25 cellular contexts compared by ENCODE assay signal in genomic region chr1:154913242-154913641, GRCh38. TPM values are rescaled to one million over a fixed set of nuclear protein-coding genes. Genes with fewer than 3 reads are reported as not detected.
A peak's percentile ranks its signal among the peaks of the same experiment; 100 is the strongest.
DNase-seq lines count a peak whose midpoint lies in the region; ATAC-seq, FAIRE-seq and TF ChIP-seq lines count a peak whose summit lies in the region.
"Had no signal": no experiment of that assay in that cellular context is flagged by ENCODE, and none has a peak within 500 bp of the region (broad histone marks: within the 10 kb centered on the region; RNA-seq: fewer than 3 reads in every experiment).

No MANE protein-coding gene starts in this region.

- FAIRE-seq in K562 (lab: Jason Lieb, UNC), result no peak
- no peak for FAIRE-seq in frontal cortex (lab: Jason Lieb, UNC)
- FAIRE-seq: A204.1, GM12891, RCC 7860 had no signal

- no peak for DNase-seq in cardiac muscle cell (ENCODE audit: low read depth in 1 of 2, low spot score in 1 of 2)
- no peak for DNase-seq in Right ventricle myocardium superior
- DNase-seq in DMS53 treated with DMSO at 0.1 percent for 48 hours (lab: John Stamatoyannopoulos, UW; ENCODE audit: unreplicated experiment), result peak; percentile 22
- peak; percentile 73 for DNase-seq in NCI-H2081 treated with DMSO at 0.1 percent for 48 hours (lab: John Stamatoyannopoulos, UW)
- DNase-seq in K562 (ENCODE audit: extremely low read depth in 1 of 4, low spot score in 3 of 4), result no peak
- DNase-seq in G401 (ENCODE audit: low spot score), result no peak
- no peak for DNase-seq in frontal cortex (ENCODE audit: low spot score in 2 of 2)
- DNase-seq: AML-193; CD4-positive, alpha-beta T cell; DMS79; EL; GF-D8; NCI-H1048; NCI-H1417; NCI-H187; NCI-H226; NCI-H524; T-helper 17 cell had no signal

- no peaks in the 10 kb centered on the region for H4K20me1 ChIP-seq in K562 (replicated peaks; ENCODE audit: control insufficient read depth, insufficient read depth, low read length)
- H4K20me1 ChIP-seq: BLaER1 treated with 17β-estradiol and CSF1 and Interleukin-3, amounts not matched to agents 10 nM and 100 nM had no signal

- H3K4me3 ChIP-seq in cardiac muscle cell (no peak overlapping the region), K562 (no peak overlapping the region)
- H3K4me3 ChIP-seq: BLaER1 treated with 17β-estradiol and CSF1 and Interleukin-3, amounts not matched to agents 10 nM and 100 nM had no signal

- H3K27me3 ChIP-seq in cardiac muscle cell (no peaks in the 10 kb centered on the region), K562 (ENCODE audit: control insufficient read depth in 2 of 2, insufficient read depth in 2 of 2, low read length in 2 of 2) (no peaks in the 10 kb centered on the region; a peak in 2 of 5 replicates)
- H3K27me3 ChIP-seq: BLaER1 treated with 17β-estradiol and CSF1 and Interleukin-3, amounts not matched to agents 10 nM and 100 nM had no signal

- H3K79me2 ChIP-seq in K562 (ENCODE audit: control insufficient read depth, insufficient read depth, low read length), result no peaks in the 10 kb centered on the region

- TF ChIP-seq EP300 in K562 (IDR thresholded peaks at IDR 0.05; ENCODE audit: low read length), result no peak

- no peaks in the 10 kb centered on the region for H3K9me3 ChIP-seq in cardiac muscle cell (ENCODE audit: low read depth)
- peaks cover 4% of the 10 kb centered on the region for H3K9me3 ChIP-seq in K562 (replicated peaks; ENCODE audit: control insufficient read depth, insufficient read depth, low read depth, low read length)

- ATAC-seq in Right ventricle myocardium superior (ENCODE audit: poor library complexity) (no peak), K562 (no peak), GM19397 (IDR thresholded peaks at IDR 0.05; ENCODE audit: unreplicated experiment) (no peak)
- ATAC-seq: HCT116, SK-N-SH treated with all-trans-retinoic acid at 6 μM for 48 hours, T-helper 17 cell had no signal

- H3K36me3 ChIP-seq in cardiac muscle cell (no peaks in the 10 kb centered on the region), K562 (ENCODE audit: control insufficient read depth, insufficient read depth, low read length) (no peaks in the 10 kb centered on the region)

- intact Hi-C loops in Right ventricle myocardium superior (cut with DNase I) (no loop called here), K562 (cut with micrococcal nuclease) (no loop called here)

- H3K27ac ChIP-seq in cardiac muscle cell (peak overlapping the region; percentile 45), K562 (ENCODE audit: extremely low read depth, low read depth, low read length) (no peak overlapping the region)
- H3K27ac ChIP-seq: BLaER1 treated with 17β-estradiol and CSF1 and Interleukin-3, amounts not matched to agents 10 nM and 100 nM had no signal

- no peak overlapping the region for H3K4me2 ChIP-seq in K562 (ENCODE audit: insufficient read depth, low read length)
- H3K4me2 ChIP-seq: BLaER1 treated with 17β-estradiol and CSF1 and Interleukin-3, amounts not matched to agents 10 nM and 100 nM had no signal

- TF ChIP-seq POLR2A in K562 (conservative IDR thresholded peaks at IDR 0.05), result no peak

- H3K9me1 ChIP-seq in K562 (ENCODE audit: control insufficient read depth, insufficient read depth, low read length), result no peaks in the 10 kb centered on the region

- TF ChIP-seq CTCF in cardiac muscle cell (IDR thresholded peaks at IDR 0.05; ENCODE audit: low read depth, low read length), result no peak
- no peak for TF ChIP-seq CTCF in K562 (IDR thresholded peaks at IDR 0.05 in 2 of 3, conservative IDR thresholded peaks at IDR 0.05 in 1 of 3; ENCODE audit: insufficient read depth in 2 of 3, low read depth in 1 of 3, low read length in 3 of 3)

- no TSS peak for BruUV-seq in K562 (replicated peaks; lab: Mats Ljungman, UMichigan)

- TF ChIP-seq RAD21 in K562 (CRISPR knock-in tag; conservative IDR thresholded peaks at IDR 0.05 in 1 of 2, IDR thresholded peaks at IDR 0.05 in 1 of 2), result no peak

- CTCF ChIA-PET in K562 (lab: Yijun Ruan, JAX; ENCODE audit: low intra/inter-chr PET ratio), result interaction anchor here (0.6 to 0.7 kb wide), 2 partner anchors 43 to 463 kb away, joined by 3 read pairs; partner anchors contain the start of gene PBXIP1

- H2AFZ ChIP-seq in K562 (ENCODE audit: low read depth, low read length), result no peak overlapping the region

- WGBS in K562 (ENCODE audit: insufficient coverage, low coverage, missing lambda C conversion rate), result 15% methylated on average over 2 of the region's 2 CpGs

- in situ Hi-C loops in K562 (cut with MboI) (no loop called here), G401 (cut with HindIII; ENCODE audit: low sequenced_read_pairs) (no loop called here)

- POLR2A ChIA-PET in K562 (lab: Yijun Ruan, JAX), result interaction anchor here (0.7 to 1.6 kb wide), 2 partner anchors 14 to 32 kb away, joined by 3 to 4 read pairs; no protein-coding TSS in a partner anchor

- no peak overlapping the region for H3K9ac ChIP-seq in K562 (ENCODE audit: insufficient read depth in 1 of 2, low read depth in 2 of 2, low read length in 2 of 2)
- H3K9ac ChIP-seq: BLaER1 treated with 17β-estradiol and CSF1 and Interleukin-3, amounts not matched to agents 10 nM and 100 nM had no signal

- peaks cover 16% of the 10 kb centered on the region for H3K4me1 ChIP-seq in cardiac muscle cell (ENCODE audit: low read depth)
- H3K4me1 ChIP-seq in K562 (replicated peaks in 1 of 2; ENCODE audit: control insufficient read depth in 2 of 2, insufficient read depth in 2 of 2, low read length in 2 of 2), result no peaks in the 10 kb centered on the region; a peak in 2 of 5 replicates
- H3K4me1 ChIP-seq: BLaER1 treated with 17β-estradiol and CSF1 and Interleukin-3, amounts not matched to agents 10 nM and 100 nM had no signal

RNA-seq across cellular contexts. Expression of gene PMVK, which starts 23.3 kb away (rescaled TPM):
- 20.1 and 23.8 TPM in 2 replicates for total RNA-seq in cardiac muscle cell
- polyA plus RNA-seq in cardiac muscle cell, result 94.4 and 95.4 TPM in 2 replicates
- total RNA-seq in Right ventricle myocardium superior, result 65.7 TPM
- total RNA-seq in K562 (2011; cell fraction: chromatin; rRNA removed; ENCODE audit: low replicate concordance), result 0.67 and 3.0 TPM in 2 replicates
- 3.2 and 5.5 TPM in 2 replicates for total RNA-seq in K562 (2011; cell fraction: nucleolus; rRNA removed)
- total RNA-seq in K562 (2011; cell fraction: nucleoplasm; rRNA removed), result 2.6 and 3.1 TPM in 2 replicates
- total RNA-seq in K562 (2014; rRNA removed), result 6.3 and 6.5 TPM in 2 replicates
- 4.7 and 6.0 TPM in 2 replicates for total RNA-seq in K562 (2014; rRNA removed; fragmentation: Illumina TruSeq; extraction: Trizol)
- total RNA-seq in K562 (2015; rRNA removed; fragmentation: Illumina TruSeq; extraction: Trizol), result 9.4 and 9.9 TPM in 2 replicates
- 11.8 and 14.1 TPM in 2 replicates for total RNA-seq in K562 (2021)
- 9.5 and 11.4 TPM in 2 replicates for polyA plus RNA-seq in K562 (2011; rRNA removed)
- polyA plus RNA-seq in K562 (2011; cell fraction: cytosol; rRNA removed), result 10.1 and 13.2 TPM in 2 replicates
- polyA plus RNA-seq in K562 (2011; cell fraction: nucleus; rRNA removed), result 3.5 and 5.5 TPM in 2 replicates
- polyA plus RNA-seq in K562 (2012), result 23.3 and 24.8 TPM in 2 replicates
- polyA plus RNA-seq in K562 (2014; fragmentation: Illumina TruSeq; extraction: Trizol), result 6.3 and 9.6 TPM in 2 replicates
- polyA plus RNA-seq in K562 (2014; fragmentation: Nextera tagmentation; extraction: Ambion mirVana), result 1 to 10 TPM; 1.1 to 3.8 TPM
- polyA plus RNA-seq in K562 (2014; rRNA removed), result 15.3 and 16.4 TPM in 2 replicates
- polyA minus RNA-seq in K562 (2011; rRNA and poly(A)+ RNA removed), result 3.7 and 5.3 TPM in 2 replicates
- polyA minus RNA-seq in K562 (2011; cell fraction: cytosol; rRNA and poly(A)+ RNA removed), result 5.9 and 6.6 TPM in 2 replicates
- polyA minus RNA-seq in K562 (2011; cell fraction: nucleus; rRNA and poly(A)+ RNA removed), result 1.5 and 1.7 TPM in 2 replicates
- total RNA-seq in G401 (2014; rRNA removed; shearing (Covaris generic)), result 66.5 and 70.3 TPM in 2 replicates
- 10.2 TPM for total RNA-seq in frontal cortex

RNA-seq across cellular contexts. Expression of gene PBXIP1, which starts 42.7 kb away (rescaled TPM):
- 155 and 161 TPM in 2 replicates for total RNA-seq in cardiac muscle cell
- polyA plus RNA-seq in cardiac muscle cell, result 93.7 and 108 TPM in 2 replicates
- total RNA-seq in Right ventricle myocardium superior, result 49.2 TPM
- 10.0 and 21.8 TPM in 2 replicates for total RNA-seq in K562 (2011; cell fraction: chromatin; rRNA removed; ENCODE audit: low replicate concordance)
- total RNA-seq in K562 (2011; cell fraction: nucleolus; rRNA removed), result 12.2 and 13.8 TPM in 2 replicates
- 14.2 and 19.3 TPM in 2 replicates for total RNA-seq in K562 (2011; cell fraction: nucleoplasm; rRNA removed)
- total RNA-seq in K562 (2014; rRNA removed), result 8.2 and 10.2 TPM in 2 replicates
- total RNA-seq in K562 (2014; rRNA removed; fragmentation: Illumina TruSeq; extraction: Trizol), result 2.7 and 3.0 TPM in 2 replicates
- 4.9 and 5.1 TPM in 2 replicates for total RNA-seq in K562 (2015; rRNA removed; fragmentation: Illumina TruSeq; extraction: Trizol)
- 6.3 and 8.3 TPM in 2 replicates for total RNA-seq in K562 (2021)
- 6.9 and 7.9 TPM in 2 replicates for polyA plus RNA-seq in K562 (2011; rRNA removed)
- 7.4 and 8.1 TPM in 2 replicates for polyA plus RNA-seq in K562 (2011; cell fraction: cytosol; rRNA removed)
- polyA plus RNA-seq in K562 (2011; cell fraction: nucleus; rRNA removed), result 14.0 and 19.5 TPM in 2 replicates
- polyA plus RNA-seq in K562 (2012), result 8.3 and 23.2 TPM in 2 replicates
- polyA plus RNA-seq in K562 (2014; fragmentation: Illumina TruSeq; extraction: Trizol), result 5.8 and 6.8 TPM in 2 replicates
- under 1 TPM; 0.13 to 0.22 TPM for polyA plus RNA-seq in K562 (2014; fragmentation: Nextera tagmentation; extraction: Ambion mirVana)
- 8.0 TPM in 2 replicates for polyA plus RNA-seq in K562 (2014; rRNA removed)
- 3.3 and 4.3 TPM in 2 replicates for polyA minus RNA-seq in K562 (2011; rRNA and poly(A)+ RNA removed)
- polyA minus RNA-seq in K562 (2011; cell fraction: cytosol; rRNA and poly(A)+ RNA removed), result 4.0 and 9.3 TPM in 2 replicates
- polyA minus RNA-seq in K562 (2011; cell fraction: nucleus; rRNA and poly(A)+ RNA removed), result 2.8 and 3.6 TPM in 2 replicates
- total RNA-seq in G401 (2014; rRNA removed; shearing (Covaris generic)), result 25.9 and 36.5 TPM in 2 replicates
- total RNA-seq in frontal cortex, result 15.1 TPM

RNA-seq across cellular contexts. Expression of gene KCNN3, which starts 43.2 kb away (rescaled TPM):
- total RNA-seq in cardiac muscle cell, result 0.81 and 1.5 TPM in 2 replicates
- 1.1 and 2.9 TPM in 2 replicates for polyA plus RNA-seq in cardiac muscle cell
- 3.4 TPM for total RNA-seq in Right ventricle myocardium superior
- total RNA-seq in K562 (2011; cell fraction: chromatin; rRNA removed; ENCODE audit: low replicate concordance), result 0.12 TPM in 1 of 2 replicates, not detected in the other
- total RNA-seq in K562 (2011; cell fraction: nucleolus; rRNA removed), result 0.17 TPM in 1 of 2 replicates, not detected in the other
- total RNA-seq in K562 (2011; cell fraction: nucleoplasm; rRNA removed), result not detected in 2 replicates
- 0.12 TPM in 1 of 2 replicates, not detected in the other for total RNA-seq in K562 (2014; rRNA removed)
- not detected in 2 replicates for total RNA-seq in K562 (2014; rRNA removed; fragmentation: Illumina TruSeq; extraction: Trizol)
- total RNA-seq in K562 (2015; rRNA removed; fragmentation: Illumina TruSeq; extraction: Trizol), result not detected in 2 replicates
- total RNA-seq in K562 (2021), result 0.02 and 0.04 TPM in 2 replicates
- polyA plus RNA-seq in K562 (2011; rRNA removed), result 0.03 TPM in 1 of 2 replicates, not detected in the other
- polyA plus RNA-seq in K562 (2011; cell fraction: cytosol; rRNA removed), result 0.01 and 0.07 TPM in 2 replicates
- 0.01 and 0.07 TPM in 2 replicates for polyA plus RNA-seq in K562 (2011; cell fraction: nucleus; rRNA removed)
- polyA plus RNA-seq in K562 (2012), result 0.03 and 0.14 TPM in 2 replicates
- polyA plus RNA-seq in K562 (2014; fragmentation: Illumina TruSeq; extraction: Trizol), result not detected in 2 replicates
- not detected for polyA plus RNA-seq in K562 (2014; fragmentation: Nextera tagmentation; extraction: Ambion mirVana)
- polyA plus RNA-seq in K562 (2014; rRNA removed), result 0.03 TPM in 1 of 2 replicates, not detected in the other
- 0.07 TPM in 1 of 2 replicates, not detected in the other for polyA minus RNA-seq in K562 (2011; rRNA and poly(A)+ RNA removed)
- not detected in 2 replicates for polyA minus RNA-seq in K562 (2011; cell fraction: cytosol; rRNA and poly(A)+ RNA removed)
- polyA minus RNA-seq in K562 (2011; cell fraction: nucleus; rRNA and poly(A)+ RNA removed), result not detected in 2 replicates
- total RNA-seq in G401 (2014; rRNA removed; shearing (Covaris generic)), result under 0.01 and 0.64 TPM in 2 replicates
- total RNA-seq in frontal cortex, result 2.4 TPM
- total RNA-seq: CD4-positive, alpha-beta T cell had no signal

RNA-seq across cellular contexts. Expression of gene PYGO2, which starts 48.3 kb away (rescaled TPM):
- total RNA-seq in cardiac muscle cell (45.6 and 48.0 TPM in 2 replicates), Right ventricle myocardium superior (13.2 TPM), K562 (2014; rRNA removed) (18.2 and 28.9 TPM in 2 replicates), K562 (2014; rRNA removed; fragmentation: Illumina TruSeq; extraction: Trizol) (15.2 and 15.8 TPM in 2 replicates), K562 (2015; rRNA removed; fragmentation: Illumina TruSeq; extraction: Trizol) (17.7 and 18.1 TPM in 2 replicates), K562 (2021) (36.2 and 36.7 TPM in 2 replicates), frontal cortex (9.4 TPM)
- polyA plus RNA-seq in cardiac muscle cell (45.3 and 49.2 TPM in 2 replicates), K562 (2011; rRNA removed) (23.5 and 28.3 TPM in 2 replicates), K562 (2014; fragmentation: Illumina TruSeq; extraction: Trizol) (32.5 and 34.3 TPM in 2 replicates), K562 (2014; fragmentation: Nextera tagmentation; extraction: Ambion mirVana) (1 to 10 TPM; 8.3 to 8.6 TPM), K562 (2014; rRNA removed) (24.6 and 28.1 TPM in 2 replicates)
- 24.1 and 50.9 TPM in 2 replicates for total RNA-seq in K562 (2011; cell fraction: chromatin; rRNA removed; ENCODE audit: low replicate concordance)
- total RNA-seq in K562 (2011; cell fraction: nucleolus; rRNA removed), result 40.4 and 41.1 TPM in 2 replicates
- 36.8 and 44.0 TPM in 2 replicates for total RNA-seq in K562 (2011; cell fraction: nucleoplasm; rRNA removed)
- 26.2 and 37.5 TPM in 2 replicates for polyA plus RNA-seq in K562 (2011; cell fraction: cytosol; rRNA removed)
- 43.0 and 57.2 TPM in 2 replicates for polyA plus RNA-seq in K562 (2011; cell fraction: nucleus; rRNA removed)
- 25.4 and 27.4 TPM in 2 replicates for polyA plus RNA-seq in K562 (2012)
- polyA minus RNA-seq in K562 (2011; rRNA and poly(A)+ RNA removed), result 14.7 and 16.1 TPM in 2 replicates
- polyA minus RNA-seq in K562 (2011; cell fraction: cytosol; rRNA and poly(A)+ RNA removed), result 13.7 and 16.1 TPM in 2 replicates
- polyA minus RNA-seq in K562 (2011; cell fraction: nucleus; rRNA and poly(A)+ RNA removed), result 13.5 and 15.3 TPM in 2 replicates
- 16.9 and 24.2 TPM in 2 replicates for total RNA-seq in G401 (2014; rRNA removed; shearing (Covaris generic))

RNA-seq across cellular contexts. Expression of gene SHC1, which starts 57.3 kb away (rescaled TPM):
- 80.0 and 80.3 TPM in 2 replicates for total RNA-seq in cardiac muscle cell
- 66.8 and 70.7 TPM in 2 replicates for polyA plus RNA-seq in cardiac muscle cell
- total RNA-seq in Right ventricle myocardium superior, result 52.7 TPM
- total RNA-seq in K562 (2011; cell fraction: chromatin; rRNA removed; ENCODE audit: low replicate concordance), result 85.7 and 174 TPM in 2 replicates
- total RNA-seq in K562 (2011; cell fraction: nucleolus; rRNA removed), result 69.6 and 76.4 TPM in 2 replicates
- 94.4 and 106 TPM in 2 replicates for total RNA-seq in K562 (2011; cell fraction: nucleoplasm; rRNA removed)
- total RNA-seq in K562 (2014; rRNA removed), result 51.9 and 57.2 TPM in 2 replicates
- total RNA-seq in K562 (2014; rRNA removed; fragmentation: Illumina TruSeq; extraction: Trizol), result 34.1 and 35.4 TPM in 2 replicates
- total RNA-seq in K562 (2015; rRNA removed; fragmentation: Illumina TruSeq; extraction: Trizol), result 34.4 and 35.9 TPM in 2 replicates
- 66.4 and 68.4 TPM in 2 replicates for total RNA-seq in K562 (2021)
- 64.8 and 81.2 TPM in 2 replicates for polyA plus RNA-seq in K562 (2011; rRNA removed)
- 63.5 and 90.8 TPM in 2 replicates for polyA plus RNA-seq in K562 (2011; cell fraction: cytosol; rRNA removed)
- 143 and 200 TPM in 2 replicates for polyA plus RNA-seq in K562 (2011; cell fraction: nucleus; rRNA removed)
- 57.8 and 71.5 TPM in 2 replicates for polyA plus RNA-seq in K562 (2012)
- polyA plus RNA-seq in K562 (2014; fragmentation: Illumina TruSeq; extraction: Trizol), result 93.7 and 113 TPM in 2 replicates
- polyA plus RNA-seq in K562 (2014; fragmentation: Nextera tagmentation; extraction: Ambion mirVana), result 1 to 10 TPM; 4.1 to 5.4 TPM
- polyA plus RNA-seq in K562 (2014; rRNA removed), result 57.7 and 58.0 TPM in 2 replicates
- polyA minus RNA-seq in K562 (2011; rRNA and poly(A)+ RNA removed), result 45.0 and 49.1 TPM in 2 replicates
- polyA minus RNA-seq in K562 (2011; cell fraction: cytosol; rRNA and poly(A)+ RNA removed), result 30.6 and 37.4 TPM in 2 replicates
- polyA minus RNA-seq in K562 (2011; cell fraction: nucleus; rRNA and poly(A)+ RNA removed), result 22.3 and 27.7 TPM in 2 replicates
- 204 and 265 TPM in 2 replicates for total RNA-seq in G401 (2014; rRNA removed; shearing (Covaris generic))
- 6.9 TPM for total RNA-seq in frontal cortex

Comparison
In these comparisons a context has a peak if more than half of its experiments do, and no peak if none do; other contexts are left out.
1. DNase-seq: peak in DMS53 treated with DMSO at 0.1 percent for 48 hours (single experiment) and NCI-H2081 treated with DMSO at 0.1 percent for 48 hours (single experiment); none in cardiac muscle cell (0 of 2), Right ventricle myocardium superior (single experiment), K562 (0 of 4), G401 (single experiment) and frontal cortex (0 of 2).